Comparison of ENCODE assay signal across 23 cellular contexts in the genomic region with DNA sequence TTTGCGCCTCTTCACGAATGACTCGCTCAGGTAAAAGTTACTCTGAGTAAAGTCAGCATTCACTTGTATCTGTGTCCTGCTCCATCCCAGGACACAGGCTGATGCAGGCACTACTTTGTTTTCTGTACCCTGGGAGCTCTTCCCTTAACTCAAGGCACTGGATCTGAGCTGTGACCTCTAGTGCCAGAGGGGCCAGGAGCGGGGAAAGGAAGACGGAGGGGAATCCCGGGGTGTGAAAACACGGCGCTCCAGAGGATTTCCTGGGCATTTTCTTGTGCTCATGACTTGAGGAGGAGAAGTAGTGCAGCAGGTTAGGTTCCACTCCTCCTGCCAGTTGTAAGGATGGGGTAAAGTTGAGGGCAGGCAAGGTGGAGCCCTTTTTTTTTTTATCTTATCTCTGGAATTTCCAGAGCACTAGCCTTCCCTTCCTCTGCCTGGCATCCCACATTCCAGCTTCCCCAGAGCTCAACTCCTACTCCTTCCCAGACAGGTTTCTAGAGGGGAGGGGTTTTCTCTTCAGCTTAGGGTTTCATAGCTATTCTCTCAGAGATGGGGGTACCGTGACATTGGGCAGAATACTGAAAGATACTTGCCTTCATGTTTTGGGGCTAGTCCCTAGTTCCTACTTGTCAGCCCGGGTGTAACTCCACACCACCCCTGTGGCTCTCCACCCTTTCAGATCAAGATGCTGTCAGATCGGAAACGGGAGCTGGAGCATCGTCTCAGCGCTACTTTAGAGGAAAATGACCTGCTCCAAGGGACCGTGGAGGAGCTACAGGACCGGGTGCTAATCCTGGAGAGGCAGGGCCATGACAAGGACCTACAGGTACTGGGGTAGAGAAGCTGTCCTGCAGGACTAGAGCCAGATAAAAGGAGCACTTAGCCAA. TPM values are rescaled to one million over a fixed set of nuclear protein-coding genes. Genes with fewer than 3 reads are reported as not detected.
A peak's percentile ranks its signal among the peaks of the same experiment; 100 is the strongest.
DNase-seq lines count a peak whose midpoint lies in the region; ATAC-seq and TF ChIP-seq lines count a peak whose summit lies in the region.
"Had no signal": no experiment of that assay in that cellular context is flagged by ENCODE, and none has a peak within 500 bp of the region (broad histone marks: within the 10 kb centered on the region; RNA-seq: fewer than 3 reads in every experiment).

No MANE protein-coding gene starts in this region.

- peaks cover 13 to 36% of the 10 kb centered on the region in 2 donors for H3K36me3 Mint-ChIP-seq in activated naive CD4-positive, alpha-beta T cell treated with anti-CD3 and anti-CD28 coated beads, Interleukin-2, amount 50 U/mL, for 72 hours
- peaks cover 5% of the 10 kb centered on the region for H3K36me3 Mint-ChIP-seq in T-helper 17 cell (ENCODE audit: low read depth)
- H3K36me3 Mint-ChIP-seq: CD14-positive monocyte had no signal

- H3K9me3 Mint-ChIP-seq in activated naive CD4-positive, alpha-beta T cell treated with anti-CD3 and anti-CD28 coated beads, Interleukin-2, amount 50 U/mL, for 72 hours = no peaks in the 10 kb centered on the region
- H3K9me3 Mint-ChIP-seq: CD14-positive monocyte; HFFc6; nephron; stimulated activated naive B cell treated with anti-CD40 and anti-IgM and Interleukin-4, amounts not matched to agents 10 μg/mL and 1 μg/mL and 100 μg/mL, for 72 hours had no signal

- DNase-seq in activated naive CD4-positive, alpha-beta T cell treated with anti-CD3 and anti-CD28 coated beads, Interleukin-2, amount 50 U/mL, for 72 hours (ENCODE audit: low spot score in 2 of 2) = no peak
- no peak for DNase-seq in activated naive CD4-positive, alpha-beta T cell (lab: John Stamatoyannopoulos, UW)
- DNase-seq in T-helper 17 cell (no peak), hepatocyte (ENCODE audit: low spot score) (peak; percentile 30), kidney tubule cell (ENCODE audit: low spot score) (no peak)
- DNase-seq: activated CD4-positive, CD25-positive, alpha-beta regulatory T cell; amygdala; caudate nucleus; foreskin melanocyte; HFFc6; hippocampal formation; mesenchymal stem cell; NCI-H1105 treated with DMSO at 0.1 percent for 48 hours; NCI-H2081; stimulated activated naive B cell treated with anti-CD40 and anti-IgM and Interleukin-4, amounts not matched to agents 10 μg/mL and 1 μg/mL and 100 μg/mL, for 72 hours; T1000 had no signal

- no peaks in the 10 kb centered on the region for H3K9me2 ChIP-seq in hepatocyte (replicated peaks; ENCODE audit: insufficient read depth)

- H4K20me1 ChIP-seq in hepatocyte (ENCODE audit: insufficient read depth, poor library complexity, severe bottlenecking) = no peaks in the 10 kb centered on the region

- WGBS in hepatocyte (ENCODE audit: low lambda C conversion rate, missing lambda C conversion rate) = 63% methylated on average over 16 of the region's 16 CpGs

- peaks cover 2% of the 10 kb centered on the region for H3K4me1 Mint-ChIP-seq in T-helper 17 cell
- H3K4me1 Mint-ChIP-seq: CD14-positive monocyte; stimulated activated naive B cell treated with anti-CD40 and anti-IgM and Interleukin-4, amounts not matched to agents 10 μg/mL and 1 μg/mL and 100 μg/mL, for 72 hours had no signal

- no peak overlapping the region for H3K4me3 ChIP-seq in hepatocyte
- no peak overlapping the region for H3K4me3 ChIP-seq in skin epidermis
- H3K4me3 ChIP-seq: GM12878 had no signal

- H3K27ac ChIP-seq in hepatocyte (no peak overlapping the region), skin epidermis (peak overlapping the region in 11 of 21 experiments; percentile 2 to 65 (median 28))

- H3K9me3 ChIP-seq in T-helper 17 cell (ENCODE audit: control insufficient read depth, low read length, poor library complexity, severe bottlenecking) (no peaks in the 10 kb centered on the region), hepatocyte (ENCODE audit: low read depth) (no peaks in the 10 kb centered on the region)

- peak overlapping the region; percentile 58 to 87 for H3K27ac Mint-ChIP-seq in activated naive CD4-positive, alpha-beta T cell treated with anti-CD3 and anti-CD28 coated beads, Interleukin-2, amount 50 U/mL, for 72 hours
- peak overlapping the region; percentile 2 for H3K27ac Mint-ChIP-seq in T-helper 17 cell
- H3K27ac Mint-ChIP-seq: CD14-positive monocyte; HFFc6; stimulated activated naive B cell treated with anti-CD40 and anti-IgM and Interleukin-4, amounts not matched to agents 10 μg/mL and 1 μg/mL and 100 μg/mL, for 72 hours had no signal

- peak overlapping the region; percentile 23 for H3K4me2 ChIP-seq in hepatocyte

- no peak overlapping the region for H3K4me3 Mint-ChIP-seq in T-helper 17 cell
- H3K4me3 Mint-ChIP-seq: HFFc6; nephron; stimulated activated naive B cell treated with anti-CD40 and anti-IgM and Interleukin-4, amounts not matched to agents 10 μg/mL and 1 μg/mL and 100 μg/mL, for 72 hours had no signal

- TF ChIP-seq CTCF in hepatocyte (IDR thresholded peaks at IDR 0.05; ENCODE audit: poor library complexity) = no peak

- no peak overlapping the region for H2AFZ ChIP-seq in hepatocyte

- H3K4me1 ChIP-seq in hepatocyte (ENCODE audit: insufficient read depth) = no peaks in the 10 kb centered on the region

- H3K36me3 ChIP-seq in hepatocyte (replicated peaks; ENCODE audit: insufficient read depth, low read depth) = no peaks in the 10 kb centered on the region

- H3K27me3 ChIP-seq in hepatocyte = no peaks in the 10 kb centered on the region

- no peaks in the 10 kb centered on the region for H3K27me3 Mint-ChIP-seq in T-helper 17 cell
- H3K27me3 Mint-ChIP-seq: stimulated activated naive B cell treated with anti-CD40 and anti-IgM and Interleukin-4, amounts not matched to agents 10 μg/mL and 1 μg/mL and 100 μg/mL, for 72 hours had no signal

- no peaks in the 10 kb centered on the region for H3K79me2 ChIP-seq in hepatocyte

- no peak for ATAC-seq in activated naive CD4-positive, alpha-beta T cell treated with anti-CD3 and anti-CD28 coated beads, Interleukin-2, amount 50 U/mL, for 72 hours
- ATAC-seq in T-helper 17 cell (no peak), GM19395 (IDR thresholded peaks at IDR 0.05; ENCODE audit: unreplicated experiment) (no peak), GM19463 (IDR thresholded peaks at IDR 0.05; ENCODE audit: unreplicated experiment) (no peak)
- ATAC-seq: GM12878; SK-N-SH treated with all-trans-retinoic acid at 6 μM for 48 hours; stimulated activated naive B cell treated with anti-CD40 and anti-IgM and Interleukin-4, amounts not matched to agents 10 μg/mL and 1 μg/mL and 100 μg/mL, for 72 hours had no signal

RNA-seq across cellular contexts. Expression of a gene that starts 52.3 kb away (rescaled TPM):
- 10 to 100 TPM; 38.7 to 59.6 TPM for total RNA-seq in activated naive CD4-positive, alpha-beta T cell treated with anti-CD3 and anti-CD28 coated beads, Interleukin-2, amount 50 U/mL, for 72 hours
- 10 to 100 TPM; 53.3 to 64.9 TPM for total RNA-seq in T-helper 17 cell
- 22.0 and 22.6 TPM in 2 replicates for total RNA-seq in hepatocyte
- 24.0 and 26.0 TPM in 2 replicates for polyA plus RNA-seq in hepatocyte
